In the genomic region with DNA sequence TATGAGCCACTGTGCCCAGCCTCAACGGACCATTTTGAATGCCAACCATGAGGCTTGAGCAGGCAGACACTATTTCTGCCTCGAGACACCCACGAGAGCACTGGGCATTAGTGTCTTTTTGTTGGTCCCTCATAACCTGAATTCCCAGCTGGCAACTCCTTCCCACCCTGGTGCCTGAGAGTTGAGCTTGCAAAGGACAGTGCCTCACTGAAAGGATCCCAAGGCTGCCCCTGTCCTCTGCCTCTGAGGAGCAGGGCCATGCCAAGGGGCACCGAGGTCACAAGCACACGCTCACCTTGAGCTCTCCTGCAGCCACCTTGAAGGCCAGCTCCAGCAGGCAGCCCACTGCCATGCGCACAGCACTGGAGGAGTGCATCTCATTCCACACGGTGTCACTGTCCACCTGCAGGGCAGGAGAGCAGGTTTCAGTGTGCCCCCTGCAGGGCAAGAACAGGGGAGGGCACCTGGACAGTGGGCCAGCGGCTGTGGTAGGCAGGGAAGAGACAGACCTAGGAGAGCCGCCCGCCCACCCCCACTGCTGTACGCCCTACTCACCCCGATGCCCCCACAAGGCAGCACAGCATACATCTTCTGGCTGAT, we compare ENCODE assay signal across 14 cellular contexts. TPM values are rescaled to one million over a fixed set of nuclear protein-coding genes. Genes with fewer than 3 reads are reported as not detected.
A peak's percentile ranks its signal among the peaks of the same experiment; 100 is the strongest.
DNase-seq lines count a peak whose midpoint lies in the region; ATAC-seq and TF ChIP-seq lines count a peak whose summit lies in the region.
"Had no signal": no experiment of that assay in that cellular context is flagged by ENCODE, and none has a peak within 500 bp of the region (broad histone marks: within the 10 kb centered on the region; RNA-seq: fewer than 3 reads in every experiment).

No MANE protein-coding gene starts in this region.

- DNase-seq in activated naive CD4-positive, alpha-beta T cell treated with anti-CD3 and anti-CD28 coated beads, Interleukin-2, amount 50 U/mL, for 72 hours (ENCODE audit: low spot score in 2 of 2), result no peak
- no peak for DNase-seq in activated naive CD4-positive, alpha-beta T cell treated with anti-CD3 and anti-CD28 coated beads, Interleukin-2, amount 10 ng/mL, durations not matched to agents 7 days and 5 days
- DNase-seq in epithelial cell of esophagus (ENCODE audit: low read depth) (peak; percentile 49), gastrocnemius medialis (no peak), mesenteric fat pad (ENCODE audit: low spot score) (no peak), SW 1271 (lab: John Stamatoyannopoulos, UW) (no peak)
- no peak for DNase-seq in stimulated activated CD4-positive, alpha-beta T cell treated with anti-CD3 and anti-CD28 coated beads, Interleukin-1b, Interleukin-23, amount 100 ng/mL, for 48 hours
- DNase-seq: C1 segment of cervical spinal cord had no signal

- in situ Hi-C loops in gastrocnemius medialis (cut with MboI; ENCODE audit: low sequenced_read_pairs in 4 of 4), result no loop called here

- no peak overlapping the region for H3K4me3 Mint-ChIP-seq in activated naive CD4-positive, alpha-beta T cell treated with anti-CD3 and anti-CD28 coated beads, Interleukin-2, amount 10 ng/mL, durations not matched to agents 7 days and 5 days
- H3K4me3 Mint-ChIP-seq: memory B cell; stimulated activated naive CD8-positive, alpha-beta T cell treated with anti-CD3 and anti-CD28 coated beads, Interleukin-15, Interleukin-2, amounts not matched to agents 100 ng/mL and 50 ng/mL, for 24 hours had no signal

- H3K79me2 ChIP-seq in OCI-LY3 (ENCODE audit: low read length), result no peaks in the 10 kb centered on the region

- no peak for TF ChIP-seq POLR2A in gastrocnemius medialis (IDR thresholded peaks at IDR 0.05)

- peak overlapping the region; percentile 20 to 36 for H3K27ac Mint-ChIP-seq in activated naive CD4-positive, alpha-beta T cell treated with anti-CD3 and anti-CD28 coated beads, Interleukin-2, amount 50 U/mL, for 72 hours
- no peak overlapping the region for H3K27ac Mint-ChIP-seq in activated naive CD4-positive, alpha-beta T cell treated with anti-CD3 and anti-CD28 coated beads, Interleukin-2, amount 10 ng/mL, durations not matched to agents 7 days and 5 days
- H3K27ac Mint-ChIP-seq: activated T-helper 2 cell treated with anti-CD3 and anti-CD28 coated beads, Interferon-gamma antibody, Interleukin-2, Interleukin-4, amounts not matched to agents 10 μg/mL and 5 μg/mL and 100 μg/mL, durations not matched to agents 14 hours and 24 hours and 36 hours; stimulated activated naive CD8-positive, alpha-beta T cell treated with anti-CD3 and anti-CD28 coated beads, Interleukin-15, Interleukin-2, amounts not matched to agents 100 ng/mL and 50 ng/mL, for 24 hours had no signal

- no peaks in the 10 kb centered on the region for H4K20me1 ChIP-seq in OCI-LY3 (ENCODE audit: insufficient read depth, low read length)

- no peak overlapping the region for H3K4me3 ChIP-seq in OCI-LY3 (ENCODE audit: low read length)
- no peak overlapping the region for H3K4me3 ChIP-seq in epithelial cell of esophagus (ENCODE audit: low read length)
- H3K4me3 ChIP-seq in gastrocnemius medialis, result no peak overlapping the region
- H3K4me3 ChIP-seq: SK-N-MC had no signal

- TF ChIP-seq CTCF in OCI-LY3 (IDR thresholded peaks at IDR 0.05; ENCODE audit: low read depth, low read length) (peak; percentile 21; the same call in 1 of the 2 replicates), epithelial cell of esophagus (IDR thresholded peaks at IDR 0.05; ENCODE audit: insufficient read depth, low read depth, low read length, missing control alignments) (peak; percentile 32), gastrocnemius medialis (IDR thresholded peaks at IDR 0.05 in 4 of 5, conservative IDR thresholded peaks at IDR 0.05 in 1 of 5) (peak in 4 of 5 experiments; percentile 37 to 44 (median 42))

- H3K9ac ChIP-seq in OCI-LY3 (ENCODE audit: low read length), result no peak overlapping the region

- no peak overlapping the region for H3K4me2 ChIP-seq in OCI-LY3 (ENCODE audit: low read length)

- CTCF ChIA-PET in activated naive CD4-positive, alpha-beta T cell treated with anti-CD3 and anti-CD28 coated beads, Interleukin-2, amount 10 ng/mL, durations not matched to agents 7 days and 5 days (lab: Charles Lee), result interaction anchor here (0.6 to 3.9 kb wide), 13 partner anchors 9 to 139 kb away, joined by 3 to 16 read pairs (median 5); a partner anchor contains a TSS

- H3K27me3 ChIP-seq in OCI-LY3 (ENCODE audit: low read depth, low read length) (no peaks in the 10 kb centered on the region), gastrocnemius medialis (no peaks in the 10 kb centered on the region)

- intact Hi-C loops in gastrocnemius medialis (cut with DNase I; ENCODE audit: low total_unique reads), result no loop called here

- no peak for ATAC-seq in activated naive CD4-positive, alpha-beta T cell treated with anti-CD3 and anti-CD28 coated beads, Interleukin-2, amount 50 U/mL, for 72 hours
- ATAC-seq in gastrocnemius medialis, result peak in 1 of 2 donors; percentile 31

- no peaks in the 10 kb centered on the region for H3K27me3 Mint-ChIP-seq in activated naive CD4-positive, alpha-beta T cell treated with anti-CD3 and anti-CD28 coated beads, Interleukin-2, amount 10 ng/mL, durations not matched to agents 7 days and 5 days
- H3K27me3 Mint-ChIP-seq: memory B cell; stimulated activated naive CD8-positive, alpha-beta T cell treated with anti-CD3 and anti-CD28 coated beads, Interleukin-15, Interleukin-2, amounts not matched to agents 100 ng/mL and 50 ng/mL, for 24 hours had no signal

- H3K27ac ChIP-seq in OCI-LY3 (ENCODE audit: low read length), result no peak overlapping the region
- H3K27ac ChIP-seq in gastrocnemius medialis, result peak overlapping the region in 1 of 4 donors; percentile 75
- H3K27ac ChIP-seq: epithelial cell of prostate, SK-N-MC had no signal

- H3K4me1 ChIP-seq in OCI-LY3 (ENCODE audit: low read length), result peaks cover 7% of the 10 kb centered on the region; the same call in 1 of the 2 replicates
- no peaks in the 10 kb centered on the region for H3K4me1 ChIP-seq in gastrocnemius medialis

- H3K4me1 Mint-ChIP-seq in activated naive CD4-positive, alpha-beta T cell treated with anti-CD3 and anti-CD28 coated beads, Interleukin-2, amount 10 ng/mL, durations not matched to agents 7 days and 5 days, result peaks cover 8% of the 10 kb centered on the region

- H3K9me3 ChIP-seq in OCI-LY3 (ENCODE audit: insufficient read depth, low read length) (no peaks in the 10 kb centered on the region), gastrocnemius medialis (no peaks in the 10 kb centered on the region)

- H3K36me3 Mint-ChIP-seq in activated naive CD4-positive, alpha-beta T cell treated with anti-CD3 and anti-CD28 coated beads, Interleukin-2, amount 50 U/mL, for 72 hours, result no peaks in the 10 kb centered on the region
- H3K36me3 Mint-ChIP-seq in activated naive CD4-positive, alpha-beta T cell treated with anti-CD3 and anti-CD28 coated beads, Interleukin-2, amount 10 ng/mL, durations not matched to agents 7 days and 5 days, result peaks cover 29% of the 10 kb centered on the region

- H3K36me3 ChIP-seq in OCI-LY3 (replicated peaks; ENCODE audit: low read depth, low read length) (peaks cover 11% of the 10 kb centered on the region), gastrocnemius medialis (peaks cover 0 to 86% of the 10 kb centered on the region in 2 donors)

- no peak overlapping the region for H2AFZ ChIP-seq in OCI-LY3 (ENCODE audit: low read depth, low read length)

- no peaks in the 10 kb centered on the region for H3K9me3 Mint-ChIP-seq in activated naive CD4-positive, alpha-beta T cell treated with anti-CD3 and anti-CD28 coated beads, Interleukin-2, amount 50 U/mL, for 72 hours
- H3K9me3 Mint-ChIP-seq in activated naive CD4-positive, alpha-beta T cell treated with anti-CD3 and anti-CD28 coated beads, Interleukin-2, amount 10 ng/mL, durations not matched to agents 7 days and 5 days, result no peaks in the 10 kb centered on the region
- H3K9me3 Mint-ChIP-seq: activated T-helper 2 cell treated with anti-CD3 and anti-CD28 coated beads, Interferon-gamma antibody, Interleukin-2, Interleukin-4, amounts not matched to agents 10 μg/mL and 5 μg/mL and 100 μg/mL, durations not matched to agents 14 hours and 24 hours and 36 hours; memory B cell; stimulated activated naive CD8-positive, alpha-beta T cell treated with anti-CD3 and anti-CD28 coated beads, Interleukin-15, Interleukin-2, amounts not matched to agents 100 ng/mL and 50 ng/mL, for 24 hours had no signal

RNA-seq across cellular contexts. Expression of a gene that starts 12.8 kb away (rescaled TPM):
- total RNA-seq in activated naive CD4-positive, alpha-beta T cell treated with anti-CD3 and anti-CD28 coated beads, Interleukin-2, amount 50 U/mL, for 72 hours, result 10 to 100 TPM; 17.7 to 20.3 TPM
- total RNA-seq in gastrocnemius medialis (10 to 100 TPM; 30.5 to 40.5 (median 36.4) TPM), mesenteric fat pad (56.7 TPM)

RNA-seq across cellular contexts. Expression of a gene that starts 16.9 kb away (rescaled TPM):
- total RNA-seq in activated naive CD4-positive, alpha-beta T cell treated with anti-CD3 and anti-CD28 coated beads, Interleukin-2, amount 50 U/mL, for 72 hours, result 10 to 100 TPM; 71.4 to 73.5 TPM
- total RNA-seq in gastrocnemius medialis (10 to 100 TPM; 41.6 to 79.0 (median 56.5) TPM), mesenteric fat pad (55.4 TPM)

RNA-seq across cellular contexts. Expression of a gene that starts 40.1 kb away (rescaled TPM):
- total RNA-seq in activated naive CD4-positive, alpha-beta T cell treated with anti-CD3 and anti-CD28 coated beads, Interleukin-2, amount 50 U/mL, for 72 hours, result 10 to 100 TPM; 17.3 to 27.8 TPM
- 100 to 1,000 TPM in 2 of 4 donors, 10 to 100 TPM in 2; 36.5 to 301 (median 88.0) TPM for total RNA-seq in gastrocnemius medialis
- total RNA-seq in mesenteric fat pad, result 34.9 TPM

RNA-seq across cellular contexts. Expression of a gene that starts 58.4 kb away (rescaled TPM):
- total RNA-seq in activated naive CD4-positive, alpha-beta T cell treated with anti-CD3 and anti-CD28 coated beads, Interleukin-2, amount 50 U/mL, for 72 hours, result 10 to 100 TPM; 23.7 to 25.0 TPM
- 1 to 10 TPM in 3 of 4 donors, under 1 TPM in 1; 0.97 to 7.4 (median 1.9) TPM for total RNA-seq in gastrocnemius medialis
- total RNA-seq in mesenteric fat pad, result 0.74 TPM
